13 cellular contexts compared by ENCODE assay signal in the genomic region with DNA sequence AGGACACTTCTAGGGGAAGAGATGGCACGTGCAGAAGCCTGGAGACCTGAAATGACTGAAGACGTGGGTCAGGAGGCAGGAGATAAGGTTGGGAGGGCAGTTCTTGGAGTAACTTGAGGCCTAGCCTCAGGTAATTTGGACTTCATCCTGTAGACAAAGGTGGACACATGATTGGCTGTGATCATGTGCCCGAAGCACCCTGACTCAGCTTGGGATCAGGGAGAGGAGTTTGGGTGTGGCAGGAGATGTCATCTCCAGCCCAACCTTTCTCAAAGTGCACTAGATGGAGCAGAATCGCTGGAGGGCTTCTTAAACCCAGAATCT. TPM values are rescaled to one million over a fixed set of nuclear protein-coding genes. Genes with fewer than 3 reads are reported as not detected.
DNase-seq lines count a peak whose midpoint lies in the region; ATAC-seq and TF ChIP-seq lines count a peak whose summit lies in the region.
"Had no signal": no experiment of that assay in that cellular context is flagged by ENCODE, and none has a peak within 500 bp of the region (broad histone marks: within the 10 kb centered on the region; RNA-seq: fewer than 3 reads in every experiment).

No MANE protein-coding gene starts in this region.

- H3K4me1 ChIP-seq in Panc1 (ENCODE audit: control insufficient read depth, insufficient read depth, low read length) (peaks cover 18% of the 10 kb centered on the region), skeletal muscle satellite cell (ENCODE audit: control insufficient read depth, insufficient read depth, low read length) (peaks cover 62% of the 10 kb centered on the region)

- POLR2A ChIA-PET in Panc1 (lab: Charles Lee): no interaction called here

- TSS peak; percentile 78 for BruUV-seq in Panc1 (replicated peaks; lab: Mats Ljungman, UMichigan)

- intact Hi-C loops in Panc1 (cut with micrococcal nuclease; ENCODE audit: unreplicated experiment): no loop called here
- intact Hi-C loops in left colon (cut with DNase I, micrococcal nuclease): no loop called here

- peak overlapping the region; percentile 98 for H3K9ac ChIP-seq in skeletal muscle satellite cell (ENCODE audit: low read depth, low read length)

- no peaks in the 10 kb centered on the region for H3K27me3 ChIP-seq in Panc1 (ENCODE audit: control insufficient read depth, insufficient read depth, low read length)
- H3K27me3 ChIP-seq in skeletal muscle satellite cell (ENCODE audit: control insufficient read depth, insufficient read depth, low read length): no peaks in the 10 kb centered on the region
- H3K27me3 ChIP-seq: pancreas, upper lobe of right lung had no signal

- no peaks in the 10 kb centered on the region for H3K9me3 Mint-ChIP-seq in activated T-cell treated with anti-CD3 and anti-CD28 coated beads, Interleukin-2, amount 50 U/mL, for 24 hours

- peak overlapping the region; percentile 92 for H3K4me2 ChIP-seq in skeletal muscle satellite cell (ENCODE audit: low read length)

- no peak for ATAC-seq in Panc1
- ATAC-seq in left colon: no peak
- ATAC-seq: upper lobe of right lung had no signal

- H3K36me3 Mint-ChIP-seq in activated T-cell treated with anti-CD3 and anti-CD28 coated beads, Interleukin-2, amount 50 U/mL, for 24 hours (ENCODE audit: low read depth): peaks cover 14% of the 10 kb centered on the region

- H3K36me3 ChIP-seq in Panc1 (ENCODE audit: control insufficient read depth, insufficient read depth, low read length) (no peaks in the 10 kb centered on the region), skeletal muscle satellite cell (ENCODE audit: insufficient read depth, low read length) (peaks cover 22% of the 10 kb centered on the region)
- H3K36me3 ChIP-seq: pancreas had no signal

- no peaks in the 10 kb centered on the region for H3K9me3 ChIP-seq in Panc1 (ENCODE audit: control insufficient read depth, insufficient read depth, low read depth, low read length)
- H3K9me3 ChIP-seq in skeletal muscle satellite cell (replicated peaks; ENCODE audit: low read length): no peaks in the 10 kb centered on the region
- H3K9me3 ChIP-seq: pancreas, upper lobe of right lung had no signal

- peak overlapping the region; percentile 79 for H3K4me3 Mint-ChIP-seq in activated T-cell treated with anti-CD3 and anti-CD28 coated beads, Interleukin-2, amount 50 U/mL, for 24 hours

- DNase-seq in activated T-cell treated with anti-CD3 and anti-CD28 coated beads, Interleukin-2, amount 50 U/mL, for 24 hours: no peak
- DNase-seq in activated T-cell treated with anti-CD3 and anti-CD28 coated beads, Interleukin-2, amount 50 U/mL, for 1 hour: no peak
- DNase-seq in Panc1 (ENCODE audit: low read depth, low spot score) (no peak), foreskin fibroblast (no peak), AG08396 (ENCODE audit: low spot score) (no peak), left colon (no peak), amniotic stem cell (lab: John Stamatoyannopoulos, UW) (no peak)
- DNase-seq: activated CD4-positive, CD25-positive, alpha-beta regulatory T cell; anterior cingulate cortex; NCI-H1436 treated with DMSO at 0.1 percent for 48 hours; pancreas; upper lobe of right lung had no signal

- H3K4me1 Mint-ChIP-seq in activated T-cell treated with anti-CD3 and anti-CD28 coated beads, Interleukin-2, amount 50 U/mL, for 24 hours (ENCODE audit: low read depth): peaks cover 44% of the 10 kb centered on the region

- in situ Hi-C loops in Panc1 (cut with HindIII; ENCODE audit: low pct_unique_long_range_greater_than_20kb, low sequenced_read_pairs): no loop called here

- peak overlapping the region; percentile 86 for H3K27ac Mint-ChIP-seq in activated T-cell treated with anti-CD3 and anti-CD28 coated beads, Interleukin-2, amount 50 U/mL, for 24 hours

- H3K4me3 ChIP-seq in Panc1 (ENCODE audit: low read depth in 2 of 2, low read length in 2 of 2): peak overlapping the region; percentile 80 to 82
- H3K4me3 ChIP-seq in foreskin fibroblast (ENCODE audit: low read depth in 1 of 2, low read length in 2 of 2): peak overlapping the region; percentile 63 to 72
- H3K4me3 ChIP-seq in skeletal muscle satellite cell (ENCODE audit: low read length): peak overlapping the region; percentile 91

- peak overlapping the region; percentile 89; the same call in 1 of the 2 replicates for H3K27ac ChIP-seq in Panc1 (ENCODE audit: low read length)
- H3K27ac ChIP-seq: upper lobe of right lung had no signal

- no peaks in the 10 kb centered on the region for H3K27me3 Mint-ChIP-seq in activated T-cell treated with anti-CD3 and anti-CD28 coated beads, Interleukin-2, amount 50 U/mL, for 24 hours

- CTCF ChIA-PET in Panc1 (lab: Charles Lee): interaction anchor here (0.6 kb wide), 1 partner anchor 389 kb away, joined by 6 read pairs; no protein-coding TSS in a partner anchor

- TF ChIP-seq CTCF in Panc1 (IDR thresholded peaks at IDR 0.05) (no peak), foreskin fibroblast (IDR thresholded peaks at IDR 0.05; ENCODE audit: low read depth, low read length) (no peak)

RNA-seq across cellular contexts. Expression of gene SLC66A1, which starts 1.5 kb away (rescaled TPM):
- 42.0 TPM for total RNA-seq in Panc1 (2021; ENCODE audit: unreplicated experiment)
- polyA plus RNA-seq in Panc1 (2012; ENCODE audit: insufficient read length): 56.7 TPM
- total RNA-seq in skeletal muscle satellite cell (2012; rRNA removed): 15.5 and 19.0 TPM in 2 replicates
- 10 to 100 TPM; 13.7 to 16.1 TPM for total RNA-seq in left colon

RNA-seq across cellular contexts. Expression of gene AKR7A2, which starts 1.7 kb away (rescaled TPM):
- total RNA-seq in Panc1 (2021; ENCODE audit: unreplicated experiment) (86.6 TPM), left colon (100 to 1,000 TPM in 1 of 2 donors, 10 to 100 TPM in 1; 98.7 to 104 TPM)
- polyA plus RNA-seq in Panc1 (2012; ENCODE audit: insufficient read length): 125 TPM
- 57.5 and 62.5 TPM in 2 replicates for total RNA-seq in skeletal muscle satellite cell (2012; rRNA removed)

RNA-seq across cellular contexts. Expression of gene AKR7A3, which starts 25.0 kb away (rescaled TPM):
- 1.4 TPM for total RNA-seq in Panc1 (2021; ENCODE audit: unreplicated experiment)
- 0.47 TPM for polyA plus RNA-seq in Panc1 (2012; ENCODE audit: insufficient read length)
- 0.51 and 0.87 TPM in 2 replicates for total RNA-seq in skeletal muscle satellite cell (2012; rRNA removed)
- total RNA-seq in left colon: 10 to 100 TPM; 92.5 to 94.3 TPM

Comparison
In these comparisons a context has a peak if more than half of its experiments do, and no peak if none do; other contexts are left out.
1. RNA of gene AKR7A3, which starts 25.0 kb away (total RNA-seq): 92.5 to 94.3 TPM in left colon; 1.4 TPM in Panc1 (single experiment); every median in the first group is over 10 times any median in the second.
2. Peak in every context shown above with its lines, with median percentiles within 50 percentile points of each other: H3K4me3 ChIP-seq.